Comparison of ENCODE assay signal across 17 cellular contexts in the genomic region with DNA sequence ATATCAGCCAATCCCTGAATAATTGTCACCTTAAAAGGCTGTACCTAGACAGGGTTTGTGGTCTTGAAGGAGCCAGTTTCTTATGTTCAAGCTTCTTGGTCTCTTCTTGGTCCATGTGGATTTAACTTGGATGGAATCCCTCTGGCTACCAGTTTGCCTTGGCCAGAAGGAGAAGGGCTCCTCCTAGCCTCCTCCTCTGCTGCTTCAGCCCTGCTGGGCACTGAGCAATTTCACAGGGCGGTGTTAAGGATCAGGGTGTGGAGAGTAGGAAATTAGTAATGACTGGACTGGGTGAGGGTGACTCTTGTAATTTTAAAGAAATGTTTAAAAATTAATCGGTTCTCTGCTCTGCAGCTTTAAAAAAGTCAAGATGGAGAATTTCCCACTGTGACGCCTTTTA.
"Had no signal": no experiment of that assay in that cellular context is flagged by ENCODE, and none has a peak within 500 bp of the region (broad histone marks: within the 10 kb centered on the region; RNA-seq: fewer than 3 reads in every experiment).

No MANE protein-coding gene starts in this region.

- FAIRE-seq: keratinocyte, pancreas had no signal

- DNase-seq: activated CD4-positive, alpha-beta memory T cell treated with anti-CD3 and anti-CD28 coated beads, Interleukin-2, amount 10 ng/mL, durations not matched to agents 7 days and 5 days; activated CD4-positive, alpha-beta T cell treated with anti-CD3 and anti-CD28 coated beads for 36 hours; activated CD8-positive, alpha-beta memory T cell treated with anti-CD3 and anti-CD28 coated beads, Interleukin-2, amount 10 ng/mL, durations not matched to agents 7 days and 5 days; effector memory CD8-positive, alpha-beta T cell; foreskin melanocyte; head of caudate nucleus; mesenchymal stem cell; naive thymus-derived CD4-positive, alpha-beta T cell; pancreas; spleen; stimulated activated CD4-positive, alpha-beta T cell treated with anti-CD3 and anti-CD28 coated beads, Interleukin-4, amount 100 ng/mL, for 4 hours; stimulated activated naive B cell treated with anti-CD40 and anti-IgM and Interleukin-4, amounts not matched to agents 10 μg/mL and 1 μg/mL and 100 μg/mL, for 72 hours; upper lobe of right lung had no signal

- H3K27ac ChIP-seq: cardiac muscle cell, pancreas, spleen, thoracic aorta, upper lobe of right lung had no signal

- H3K4me3 ChIP-seq: cardiac muscle cell, pancreas, spleen, thoracic aorta, upper lobe of right lung had no signal

- H3K9me3 ChIP-seq: pancreas, spleen, thoracic aorta, upper lobe of right lung had no signal

- H3K27me3 ChIP-seq: cardiac muscle cell, pancreas, spleen, upper lobe of right lung had no signal

- ATAC-seq: activated CD4-positive, alpha-beta T cell treated with anti-CD3 and anti-CD28 coated beads for 36 hours; activated CD8-positive, alpha-beta memory T cell treated with anti-CD3 and anti-CD28 coated beads, Interleukin-2, amount 10 ng/mL, durations not matched to agents 7 days and 5 days; effector memory CD8-positive, alpha-beta T cell; naive thymus-derived CD4-positive, alpha-beta T cell; pancreas; stimulated activated naive B cell treated with anti-CD40 and anti-IgM and Interleukin-4, amounts not matched to agents 10 μg/mL and 1 μg/mL and 100 μg/mL, for 72 hours; upper lobe of right lung; WTC11 had no signal

- H3K36me3 ChIP-seq: cardiac muscle cell, pancreas, thoracic aorta, upper lobe of right lung had no signal
